Comparison of ENCODE assay signal across 20 cellular contexts in genomic region chr7:33558961-33559710, GRCh38.
DNase-seq lines count a peak whose midpoint lies in the region; ATAC-seq and FAIRE-seq lines count a peak whose summit lies in the region.
"Had no signal": no experiment of that assay in that cellular context is flagged by ENCODE, and none has a peak within 500 bp of the region (broad histone marks: within the 10 kb centered on the region; RNA-seq: fewer than 3 reads in every experiment).

No MANE protein-coding gene starts in this region.

- no peak for ATAC-seq in GM18867 (IDR thresholded peaks at IDR 0.05; ENCODE audit: unreplicated experiment)
- ATAC-seq in HG03571 (IDR thresholded peaks at IDR 0.05; ENCODE audit: unreplicated experiment) = no peak
- no peak for ATAC-seq in HG02970 (IDR thresholded peaks at IDR 0.05; ENCODE audit: low FRiP score, unreplicated experiment)
- ATAC-seq: CD8-positive, alpha-beta T cell; Panc1; T-cell had no signal

- no peak for FAIRE-seq in RCC 7860 (lab: Jason Lieb, UNC)
- FAIRE-seq: G401.6, GM18507 had no signal

- DNase-seq in LHCN-M2 (ENCODE audit: low read depth) (peak; percentile 44), NCI-H187 treated with DMSO at 0.1 percent for 48 hours (lab: John Stamatoyannopoulos, UW) (peak; percentile 62), NCI-H69 (lab: John Stamatoyannopoulos, UW) (peak; percentile 25), retina (peak; percentile 28), RCC 7860 (ENCODE audit: low spot score) (no peak)
- DNase-seq: ACHN; C1 segment of cervical spinal cord; CD8-positive, alpha-beta T cell; H7; HFFc6; MV-4-11; NCI-H2029; NCI-H82; T-cell had no signal
